Comparison of ENCODE assay signal across 9 cellular contexts in genomic region chr12:6074979-6075585, GRCh38. TPM values are rescaled to one million over a fixed set of nuclear protein-coding genes. Genes with fewer than 3 reads are reported as not detected.
A peak's percentile ranks its signal among the peaks of the same experiment; 100 is the strongest.
DNase-seq lines count a peak whose midpoint lies in the region; TF ChIP-seq lines count a peak whose summit lies in the region.
"Had no signal": no experiment of that assay in that cellular context is flagged by ENCODE, and none has a peak within 500 bp of the region (broad histone marks: within the 10 kb centered on the region; RNA-seq: fewer than 3 reads in every experiment).

No MANE protein-coding gene starts in this region.

- H3K27me3 Mint-ChIP-seq in activated T-cell treated with anti-CD3 and anti-CD28 coated beads, Interleukin-2, amount 50 U/mL, for 24 hours, result peaks cover 36% of the 10 kb centered on the region
- H3K27me3 Mint-ChIP-seq in immature natural killer cell (ENCODE audit: low read depth in 3 of 3), result peaks cover 13 to 23% (median 17%) of the 10 kb centered on the region in 3 donors

- H3K27ac ChIP-seq in HL-60 (replicated peaks) (no peak overlapping the region), A673 (ENCODE audit: low read depth, low read length, poor library complexity, severe bottlenecking) (no peak overlapping the region)

- no TSS peak for BruUV-seq in A673 (replicated peaks; lab: Mats Ljungman, UMichigan)

- TF ChIP-seq CTCF in HL-60 (IDR thresholded peaks at IDR 0.05; ENCODE audit: insufficient read depth, low read length) (no peak), A673 (conservative IDR thresholded peaks at IDR 0.05; ENCODE audit: low read depth, low read length) (no peak)

- intact Hi-C loops in A673 (cut with micrococcal nuclease; ENCODE audit: unreplicated experiment), result no loop called here

- H3K27ac Mint-ChIP-seq in activated T-cell treated with anti-CD3 and anti-CD28 coated beads, Interleukin-2, amount 50 U/mL, for 24 hours, result peak overlapping the region; percentile 74
- H3K27ac Mint-ChIP-seq in immature natural killer cell, result peak overlapping the region; percentile 67 to 91 (median 88)

- H3K9me3 ChIP-seq in A673 (ENCODE audit: low read depth, low read length, poor library complexity, severe bottlenecking), result no peaks in the 10 kb centered on the region

- peaks cover 3% of the 10 kb centered on the region for H3K4me1 ChIP-seq in A673 (ENCODE audit: insufficient read depth, low read length, poor library complexity, severe bottlenecking)

- H3K4me3 ChIP-seq in HL-60 (replicated peaks; ENCODE audit: insufficient read depth, low read length) (peak overlapping the region; percentile 1; the same call in 1 of the 2 replicates), A673 (ENCODE audit: low read depth, low read length, poor library complexity, severe bottlenecking) (no peak overlapping the region)

- H3K4me3 Mint-ChIP-seq in activated T-cell treated with anti-CD3 and anti-CD28 coated beads, Interleukin-2, amount 50 U/mL, for 24 hours, result peak overlapping the region; percentile 66
- H3K4me3 Mint-ChIP-seq in immature natural killer cell, result peak overlapping the region; percentile 88 to 97 (median 92)

- DNase-seq in HL-60 (ENCODE audit: low read depth in 1 of 2, low spot score in 1 of 2) (no peak), immature natural killer cell (peak; percentile 38 to 53 (median 40)), A673 (ENCODE audit: low spot score) (no peak), DMS79 (lab: John Stamatoyannopoulos, UW) (no peak), HuH-7 (ENCODE audit: low spot score) (no peak), GF-D8 (lab: John Stamatoyannopoulos, UW) (no peak)
- peak; percentile 56 for DNase-seq in activated T-cell treated with anti-CD3 and anti-CD28 coated beads, Interleukin-2, amount 50 U/mL, for 24 hours
- DNase-seq in stimulated activated CD4-positive, alpha-beta T cell treated with anti-CD3 and anti-CD28 coated beads, Interleukin-4, amount 100 ng/mL, for 48 hours (ENCODE audit: low read depth in 2 of 2), result peak; percentile 14 to 16

- H3K9me3 Mint-ChIP-seq in activated T-cell treated with anti-CD3 and anti-CD28 coated beads, Interleukin-2, amount 50 U/mL, for 24 hours, result no peaks in the 10 kb centered on the region
- no peaks in the 10 kb centered on the region for H3K9me3 Mint-ChIP-seq in immature natural killer cell

- no peaks in the 10 kb centered on the region for H3K36me3 Mint-ChIP-seq in activated T-cell treated with anti-CD3 and anti-CD28 coated beads, Interleukin-2, amount 50 U/mL, for 24 hours (ENCODE audit: low read depth)
- no peaks in the 10 kb centered on the region for H3K36me3 Mint-ChIP-seq in immature natural killer cell

- H3K36me3 ChIP-seq in A673 (ENCODE audit: insufficient read depth, low read length, poor library complexity, severe bottlenecking), result no peaks in the 10 kb centered on the region

- POLR2A ChIA-PET in A673 (lab: Charles Lee; ENCODE audit: low non-redundant PET), result no interaction called here

- CTCF ChIA-PET in A673 (lab: Charles Lee), result interaction anchor here (0.6 kb wide), 3 partner anchors 19 to 197 kb away, joined by 3 read pairs; no protein-coding TSS in a partner anchor

- H3K4me1 Mint-ChIP-seq in activated T-cell treated with anti-CD3 and anti-CD28 coated beads, Interleukin-2, amount 50 U/mL, for 24 hours (ENCODE audit: low read depth), result peaks cover 22% of the 10 kb centered on the region
- peaks cover 27% of the 10 kb centered on the region in 2 donors for H3K4me1 Mint-ChIP-seq in immature natural killer cell

- H3K27me3 ChIP-seq in HL-60 (ENCODE audit: insufficient read depth, poor library complexity, severe bottlenecking) (peaks cover 28% of the 10 kb centered on the region), A673 (replicated peaks; ENCODE audit: insufficient read depth, low read depth, low read length, poor library complexity) (peaks cover 6% of the 10 kb centered on the region)

RNA-seq across cellular contexts. Expression of gene VWF, which starts 49.4 kb away (rescaled TPM):
- polyA plus RNA-seq in immature natural killer cell, result under 1 TPM in 2 of 3 donors, not detected in 1; 0.10 to 0.16 TPM
- total RNA-seq in A673 (2021), result not detected in 2 replicates
- polyA plus RNA-seq: neural cell had no signal

Comparison
In these comparisons a context has a peak if more than half of its experiments do, and no peak if none do; other contexts are left out.
1. DNase-seq: peak in activated T-cell treated with anti-CD3 and anti-CD28 coated beads, Interleukin-2, amount 50 U/mL, for 24 hours (single experiment), immature natural killer cell (3 of 3) and stimulated activated CD4-positive, alpha-beta T cell treated with anti-CD3 and anti-CD28 coated beads, Interleukin-4, amount 100 ng/mL, for 48 hours (2 of 2); none in HL-60 (0 of 2), A673 (single experiment), DMS79 (single experiment), HuH-7 (single experiment) and GF-D8 (single experiment).